Comparison of ENCODE assay signal across 9 cellular contexts in genomic region chr12:55972906-55973597, GRCh38. TPM values are rescaled to one million over a fixed set of nuclear protein-coding genes. Genes with fewer than 3 reads are reported as not detected.
A peak's percentile ranks its signal among the peaks of the same experiment; 100 is the strongest.
DNase-seq lines count a peak whose midpoint lies in the region; ATAC-seq and TF ChIP-seq lines count a peak whose summit lies in the region.
"Had no signal": no experiment of that assay in that cellular context is flagged by ENCODE, and none has a peak within 500 bp of the region (broad histone marks: within the 10 kb centered on the region; RNA-seq: fewer than 3 reads in every experiment).

No MANE protein-coding gene starts in this region.

- peak overlapping the region; percentile 69 for H3K4me2 ChIP-seq in GM23338
- peak overlapping the region; percentile 87 for H3K4me2 ChIP-seq in smooth muscle cell

- H3K36me3 Mint-ChIP-seq in GM23338 (ENCODE audit: low read depth), result peaks cover 29% of the 10 kb centered on the region
- H3K36me3 Mint-ChIP-seq: memory B cell had no signal

- H3K27me3 ChIP-seq in GM23338 (ENCODE audit: insufficient read depth), result no peaks in the 10 kb centered on the region
- H3K27me3 ChIP-seq in RWPE2 (ENCODE audit: insufficient read depth, poor library complexity, severe bottlenecking), result no peaks in the 10 kb centered on the region
- H3K27me3 ChIP-seq in smooth muscle cell (ENCODE audit: low read depth), result no peaks in the 10 kb centered on the region

- 0 out of 2 replicates have a peak, but pooled peaks cover 8% of the 10 kb centered on the region for H3K36me3 ChIP-seq in GM23338 (ENCODE audit: insufficient read depth)
- peaks cover 45% of the 10 kb centered on the region for H3K36me3 ChIP-seq in RWPE2 (ENCODE audit: low read depth)
- no peaks in the 10 kb centered on the region for H3K36me3 ChIP-seq in smooth muscle cell (ENCODE audit: low read depth)

- H3F3A ChIP-seq in GM23338 (replicated peaks; ENCODE audit: low read depth) (no peaks in the 10 kb centered on the region; the same call in 1 of the 2 replicates), smooth muscle cell (ENCODE audit: low read depth) (peaks cover 8% of the 10 kb centered on the region)

- H2AFZ ChIP-seq in GM23338 (no peak overlapping the region), smooth muscle cell (ENCODE audit: low read depth) (peak overlapping the region; percentile 75)

- TF ChIP-seq CTCF in GM23338 (conservative IDR thresholded peaks at IDR 0.05; ENCODE audit: low read depth in 2 of 2) (no peak), RWPE2 (IDR thresholded peaks at IDR 0.05; ENCODE audit: poor library complexity, severe bottlenecking) (no peak), fibroblast of villous mesenchyme (IDR thresholded peaks at IDR 0.05; ENCODE audit: insufficient read depth, low read depth, low read length) (no peak), smooth muscle cell (IDR thresholded peaks at IDR 0.05; ENCODE audit: borderline replicate concordance, insufficient read depth, poor library complexity, severe bottlenecking) (no peak)

- 4% methylated on average over 18 of the region's 18 CpGs for WGBS in smooth muscle cell (ENCODE audit: low lambda C conversion rate)

- H3K27ac Mint-ChIP-seq in GM23338, result no peak overlapping the region
- H3K27ac Mint-ChIP-seq: memory B cell had no signal

- H3K9me3 ChIP-seq in RWPE2 (ENCODE audit: severe bottlenecking) (no peaks in the 10 kb centered on the region), smooth muscle cell (replicated peaks; ENCODE audit: low read depth) (no peaks in the 10 kb centered on the region)

- DNase-seq in GM23338 (ENCODE audit: low spot score) (no peak), RWPE2 (ENCODE audit: low spot score) (no peak), fibroblast of villous mesenchyme (ENCODE audit: low read depth) (no peak), smooth muscle cell (lab: John Stamatoyannopoulos, UW; ENCODE audit: unreplicated experiment) (no peak), NCI-H510A (lab: John Stamatoyannopoulos, UW) (no peak), left lobe of liver (ENCODE audit: low spot score) (no peak)

- no peaks in the 10 kb centered on the region for H3K9me3 Mint-ChIP-seq in GM23338
- H3K9me3 Mint-ChIP-seq: memory B cell had no signal

- H3K27ac ChIP-seq in GM23338 (ENCODE audit: low read depth), result peak overlapping the region; percentile 82
- peak overlapping the region; percentile 86 for H3K27ac ChIP-seq in RWPE2 (ENCODE audit: poor library complexity, severe bottlenecking)
- peak overlapping the region; percentile 93 for H3K27ac ChIP-seq in smooth muscle cell (ENCODE audit: low read depth)

- H4K20me1 ChIP-seq in GM23338 (replicated peaks; ENCODE audit: insufficient read depth), result peaks cover 6% of the 10 kb centered on the region; the same call in 1 of the 2 replicates
- H4K20me1 ChIP-seq in smooth muscle cell (ENCODE audit: low read depth), result peaks cover 22% of the 10 kb centered on the region

- H3K4me3 ChIP-seq in GM23338 (peak overlapping the region; percentile 47), RWPE2 (ENCODE audit: severe bottlenecking) (peak overlapping the region; percentile 33), fibroblast of villous mesenchyme (ENCODE audit: low read depth, low read length) (peak overlapping the region; percentile 65), smooth muscle cell (peak overlapping the region; percentile 77)

- no peak for ATAC-seq in GM23338
- no peak for ATAC-seq in RWPE2 (ENCODE audit: low read depth)
- ATAC-seq in HG03442 (IDR thresholded peaks at IDR 0.05; ENCODE audit: unreplicated experiment), result no peak
- no peak for ATAC-seq in GM18520 (IDR thresholded peaks at IDR 0.05; ENCODE audit: unreplicated experiment)
- ATAC-seq in left lobe of liver, result no peak

- peak overlapping the region; percentile 89 for H3K9ac ChIP-seq in smooth muscle cell (ENCODE audit: low read depth)

- no peak overlapping the region for H3K4me3 Mint-ChIP-seq in GM23338
- H3K4me3 Mint-ChIP-seq: memory B cell had no signal

- H3K4me1 ChIP-seq in GM23338 (ENCODE audit: insufficient read depth) (peaks cover 8% of the 10 kb centered on the region), RWPE2 (ENCODE audit: insufficient read depth, poor library complexity, severe bottlenecking) (peaks cover 12% of the 10 kb centered on the region), smooth muscle cell (ENCODE audit: low read depth) (peaks cover 9% of the 10 kb centered on the region)

- H3K9me2 ChIP-seq in GM23338 (ENCODE audit: insufficient read depth), result no peaks in the 10 kb centered on the region

- H3K27me3 Mint-ChIP-seq in GM23338 (ENCODE audit: insufficient read depth, low read depth, poor library complexity), result peaks cover 1% of the 10 kb centered on the region
- H3K27me3 Mint-ChIP-seq: memory B cell had no signal

- peaks cover 10% of the 10 kb centered on the region for H3K4me1 Mint-ChIP-seq in GM23338

- H3K79me2 ChIP-seq in GM23338 (replicated peaks; ENCODE audit: insufficient read depth), result peaks cover 44% of the 10 kb centered on the region
- H3K79me2 ChIP-seq in smooth muscle cell (ENCODE audit: low read depth), result peaks cover 51% of the 10 kb centered on the region

TF ChIP-seq in GM23338, 12 proteins besides CTCF, POLR2A, EP300 and RAD21 (continues in another document):
- no peak for TF ChIP-seq EZH2phosphoT487 (IDR thresholded peaks at IDR 0.05; ENCODE audit: unreplicated experiment)
- no peak for TF ChIP-seq ZNF331 (CRISPR knock-in tag; IDR thresholded peaks at IDR 0.05; ENCODE audit: low read depth)
- TF ChIP-seq ZNF114 (CRISPR knock-in tag; IDR thresholded peaks at IDR 0.05), result no peak
- TF ChIP-seq EZH2 (IDR thresholded peaks at IDR 0.05; ENCODE audit: low read depth, unreplicated experiment), result no peak
- TF ChIP-seq POLR2AphosphoS5 (IDR thresholded peaks at IDR 0.05; ENCODE audit: low read depth), result no peak
- no peak for TF ChIP-seq JUNB (IDR thresholded peaks at IDR 0.05; ENCODE audit: unreplicated experiment)
- no peak for TF ChIP-seq ETS1 (IDR thresholded peaks at IDR 0.05)

RNA-seq across cellular contexts. Expression of gene RAB5B, which starts 0.8 kb away (rescaled TPM):
- 43.7 and 46.5 TPM in 2 replicates for total RNA-seq in GM23338 (2014; rRNA removed; shearing (Covaris generic))
- 18.6 and 19.7 TPM in 2 replicates for polyA plus RNA-seq in GM23338 (2016; fragmentation: Nextera tagmentation; extraction: Ambion mirVana)
- total RNA-seq in fibroblast of villous mesenchyme, result 70.9 and 111 TPM in 2 replicates
- total RNA-seq in smooth muscle cell, result 77.2 and 90.4 TPM in 2 replicates
- 81.9 and 93.4 TPM in 2 replicates for polyA plus RNA-seq in smooth muscle cell
- total RNA-seq in left lobe of liver, result 46.5 TPM

RNA-seq across cellular contexts. Expression of gene CDK2, which starts 6.4 kb away (rescaled TPM):
- 27.7 and 31.0 TPM in 2 replicates for total RNA-seq in GM23338 (2014; rRNA removed; shearing (Covaris generic))
- polyA plus RNA-seq in GM23338 (2016; fragmentation: Nextera tagmentation; extraction: Ambion mirVana), result 14.1 and 15.2 TPM in 2 replicates
- total RNA-seq in fibroblast of villous mesenchyme, result 32.2 and 51.4 TPM in 2 replicates
- 36.5 and 37.5 TPM in 2 replicates for total RNA-seq in smooth muscle cell
- polyA plus RNA-seq in smooth muscle cell, result 25.8 and 33.3 TPM in 2 replicates
- total RNA-seq in left lobe of liver, result 11.0 TPM

RNA-seq across cellular contexts. Expression of gene PMEL, which starts 7.2 kb away (rescaled TPM):
- total RNA-seq in GM23338 (2014; rRNA removed; shearing (Covaris generic)), result 81.6 and 108 TPM in 2 replicates
- polyA plus RNA-seq in GM23338 (2016; fragmentation: Nextera tagmentation; extraction: Ambion mirVana) (64.5 and 68.1 TPM in 2 replicates), smooth muscle cell (1.4 and 1.9 TPM in 2 replicates)
- total RNA-seq in fibroblast of villous mesenchyme (1.3 TPM in 2 replicates), smooth muscle cell (1.8 and 4.7 TPM in 2 replicates), left lobe of liver (5.4 TPM)

RNA-seq across cellular contexts. Expression of gene SUOX, which starts 24.0 kb away (rescaled TPM):
- 21.9 and 27.5 TPM in 2 replicates for total RNA-seq in GM23338 (2014; rRNA removed; shearing (Covaris generic))
- polyA plus RNA-seq in GM23338 (2016; fragmentation: Nextera tagmentation; extraction: Ambion mirVana) (13.9 and 14.0 TPM in 2 replicates), smooth muscle cell (12.8 and 13.8 TPM in 2 replicates)
- total RNA-seq in fibroblast of villous mesenchyme (13.5 and 17.3 TPM in 2 replicates), smooth muscle cell (9.8 and 19.1 TPM in 2 replicates), left lobe of liver (56.1 TPM)

RNA-seq across cellular contexts. Expression of gene DGKA, which starts 42.1 kb away (rescaled TPM):
- total RNA-seq in GM23338 (2014; rRNA removed; shearing (Covaris generic)), result 16.1 and 35.9 TPM in 2 replicates
- polyA plus RNA-seq in GM23338 (2016; fragmentation: Nextera tagmentation; extraction: Ambion mirVana) (22.5 and 24.6 TPM in 2 replicates), smooth muscle cell (66.3 and 125 TPM in 2 replicates)
- total RNA-seq in fibroblast of villous mesenchyme (34.8 and 45.8 TPM in 2 replicates), smooth muscle cell (86.0 and 87.1 TPM in 2 replicates), left lobe of liver (4.9 TPM)

Comparison
In these comparisons a context has a peak if more than half of its experiments do, and no peak if none do; other contexts are left out.
1. RNA of gene PMEL, which starts 7.2 kb away (total RNA-seq): 81.6 to 108 TPM in GM23338; 5.4 TPM in left lobe of liver (single experiment), 1.8 to 4.7 TPM in smooth muscle cell and 1.3 TPM in fibroblast of villous mesenchyme; every median in the first group is over 10 times any median in the second.
2. Peak in every context shown above with its lines, with median percentiles within 50 percentile points of each other: H3K27ac ChIP-seq and H3K4me3 ChIP-seq.